11 cellular contexts compared by ENCODE assay signal in genomic region chr12:57839996-57840395, GRCh38. TPM values are rescaled to one million over a fixed set of nuclear protein-coding genes. Genes with fewer than 3 reads are reported as not detected.
DNase-seq lines count a peak whose midpoint lies in the region; ATAC-seq and TF ChIP-seq lines count a peak whose summit lies in the region.
"Had no signal": no experiment of that assay in that cellular context is flagged by ENCODE, and none has a peak within 500 bp of the region (broad histone marks: within the 10 kb centered on the region; RNA-seq: fewer than 3 reads in every experiment).

No MANE protein-coding gene starts in this region.

- no peaks in the 10 kb centered on the region for H3K27me3 ChIP-seq in mesenchymal stem cell (ENCODE audit: control insufficient read depth in 1 of 2, insufficient read depth in 1 of 2, low read length in 2 of 2)

- H3K27ac Mint-ChIP-seq in activated naive CD4-positive, alpha-beta T cell treated with anti-CD3 and anti-CD28 coated beads, Interleukin-2, amount 50 U/mL, for 24 hours = peak overlapping the region; percentile 91
- H3K27ac Mint-ChIP-seq in activated naive CD4-positive, alpha-beta T cell treated with anti-CD3 and anti-CD28 coated beads, Interleukin-2, amount 50 U/mL, for 72 hours = peak overlapping the region; percentile 65 to 81
- H3K27ac Mint-ChIP-seq in type B pancreatic cell = peak overlapping the region; percentile 13

- no peak overlapping the region for H4K8ac ChIP-seq in mesenchymal stem cell (ENCODE audit: low read length)

- H3K36me3 ChIP-seq in mesenchymal stem cell (ENCODE audit: control insufficient read depth in 1 of 2, insufficient read depth in 2 of 2, low read depth in 1 of 2, low read length in 2 of 2) = peaks cover 2 to 23% of the 10 kb centered on the region in 2 experiments

- peak overlapping the region in 1 of 2 experiments; percentile 43 for H3K23ac ChIP-seq in mesenchymal stem cell (ENCODE audit: low read length in 2 of 2)

- TF ChIP-seq CTCF in type B pancreatic cell (conservative IDR thresholded peaks at IDR 0.05) = no peak

- H3K9me3 Mint-ChIP-seq in activated naive CD4-positive, alpha-beta T cell treated with anti-CD3 and anti-CD28 coated beads, Interleukin-2, amount 50 U/mL, for 24 hours = no peaks in the 10 kb centered on the region
- H3K9me3 Mint-ChIP-seq in activated naive CD4-positive, alpha-beta T cell treated with anti-CD3 and anti-CD28 coated beads, Interleukin-2, amount 50 U/mL, for 72 hours = no peaks in the 10 kb centered on the region
- no peaks in the 10 kb centered on the region for H3K9me3 Mint-ChIP-seq in type B pancreatic cell

- H3K4me2 ChIP-seq in mesenchymal stem cell (ENCODE audit: low read length, poor library complexity, severe bottlenecking) = no peak overlapping the region

- peak overlapping the region; percentile 24 for H2AK5ac ChIP-seq in mesenchymal stem cell (ENCODE audit: low read length, severe bottlenecking)

- peak overlapping the region; percentile 57 for H3K4me3 Mint-ChIP-seq in activated naive CD4-positive, alpha-beta T cell treated with anti-CD3 and anti-CD28 coated beads, Interleukin-2, amount 50 U/mL, for 24 hours
- no peak overlapping the region for H3K4me3 Mint-ChIP-seq in type B pancreatic cell

- H3K18ac ChIP-seq in mesenchymal stem cell (ENCODE audit: low read depth in 1 of 2, low read length in 2 of 2) = no peak overlapping the region

- H3K36me3 Mint-ChIP-seq in activated naive CD4-positive, alpha-beta T cell treated with anti-CD3 and anti-CD28 coated beads, Interleukin-2, amount 50 U/mL, for 24 hours = no peaks in the 10 kb centered on the region
- no peaks in the 10 kb centered on the region for H3K36me3 Mint-ChIP-seq in activated naive CD4-positive, alpha-beta T cell treated with anti-CD3 and anti-CD28 coated beads, Interleukin-2, amount 50 U/mL, for 72 hours
- H3K36me3 Mint-ChIP-seq in type B pancreatic cell = peaks cover 7% of the 10 kb centered on the region

- DNase-seq in activated naive CD4-positive, alpha-beta T cell treated with Interleukin-2 at 50 U/mL for 16 hours = no peak
- DNase-seq in activated naive CD4-positive, alpha-beta T cell treated with anti-CD3 and anti-CD28 coated beads, Interleukin-2, amount 50 U/mL, for 72 hours (ENCODE audit: low spot score in 2 of 2) = no peak
- DNase-seq in mesenchymal stem cell (no peak), type B pancreatic cell (ENCODE audit: extremely low spot score, unreplicated experiment) (no peak), NCI-H2107 (lab: John Stamatoyannopoulos, UW) (no peak), globus pallidus (ENCODE audit: low spot score) (no peak), nucleus accumbens (lab: John Stamatoyannopoulos, UW) (no peak)
- DNase-seq: H7, hypothalamus, NCI-H748 treated with DMSO at 0.1 percent for 48 hours had no signal

- H4K91ac ChIP-seq in mesenchymal stem cell (ENCODE audit: low read length) = no peak overlapping the region

- ATAC-seq in activated naive CD4-positive, alpha-beta T cell treated with anti-CD3 and anti-CD28 coated beads, Interleukin-2, amount 50 U/mL, for 72 hours = no peak

- H3K27me3 Mint-ChIP-seq in activated naive CD4-positive, alpha-beta T cell treated with anti-CD3 and anti-CD28 coated beads, Interleukin-2, amount 50 U/mL, for 24 hours = no peaks in the 10 kb centered on the region
- H3K27me3 Mint-ChIP-seq in type B pancreatic cell = no peaks in the 10 kb centered on the region

- peak overlapping the region; percentile 19 for H3K9ac ChIP-seq in mesenchymal stem cell (ENCODE audit: low read length)

- WGBS in mesenchymal stem cell = 89% methylated on average over 5 of the region's 5 CpGs

- no peak overlapping the region for H2BK12ac ChIP-seq in mesenchymal stem cell (ENCODE audit: low read length in 2 of 2)

- H3K4me1 ChIP-seq in mesenchymal stem cell (ENCODE audit: control insufficient read depth, insufficient read depth, low read depth, low read length) = peaks cover 58% of the 10 kb centered on the region

- no peak overlapping the region for H3K27ac ChIP-seq in mesenchymal stem cell (ENCODE audit: low read length, poor library complexity, severe bottlenecking)

- H3K14ac ChIP-seq in mesenchymal stem cell (ENCODE audit: low read length in 2 of 2) = peak overlapping the region in 1 of 2 experiments; percentile 79

- H2BK120ac ChIP-seq in mesenchymal stem cell (ENCODE audit: low read depth, low read length) = no peak overlapping the region

- H2AFZ ChIP-seq in mesenchymal stem cell (ENCODE audit: low read depth, low read length) = no peak overlapping the region

- H3K4me3 ChIP-seq in mesenchymal stem cell (ENCODE audit: insufficient read depth in 1 of 2, low read depth in 1 of 2, low read length in 2 of 2) = peak overlapping the region in 1 of 2 experiments; percentile 22

- H3K4ac ChIP-seq in mesenchymal stem cell (ENCODE audit: low read depth in 1 of 2, low read length in 2 of 2) = no peak overlapping the region

- H2BK15ac ChIP-seq in mesenchymal stem cell (ENCODE audit: low read depth, poor library complexity, severe bottlenecking) = no peak overlapping the region

- no peaks in the 10 kb centered on the region for H3K79me1 ChIP-seq in mesenchymal stem cell (replicated peaks; ENCODE audit: low read length, poor library complexity, severe bottlenecking)

- H3K9me3 ChIP-seq in mesenchymal stem cell (ENCODE audit: control insufficient read depth, low read length) = no peaks in the 10 kb centered on the region

- peaks cover 93% of the 10 kb centered on the region for H3K4me1 Mint-ChIP-seq in activated naive CD4-positive, alpha-beta T cell treated with anti-CD3 and anti-CD28 coated beads, Interleukin-2, amount 50 U/mL, for 24 hours
- peaks cover 87% of the 10 kb centered on the region for H3K4me1 Mint-ChIP-seq in type B pancreatic cell (ENCODE audit: unreplicated experiment)

- H2BK5ac ChIP-seq in mesenchymal stem cell (ENCODE audit: low read depth, low read length, poor library complexity, severe bottlenecking) = no peak overlapping the region

RNA-seq across cellular contexts. Expression of gene CTDSP2, which starts 6.5 kb away (rescaled TPM):
- total RNA-seq in activated naive CD4-positive, alpha-beta T cell treated with anti-CD3 and anti-CD28 coated beads, Interleukin-2, amount 50 U/mL, for 72 hours = 100 to 1,000 TPM in 1 of 2 donors, 10 to 100 TPM in 1; 76.3 to 103 TPM
- 136 TPM for polyA plus RNA-seq in mesenchymal stem cell (2013, experiment 1 of 2)
- 129 TPM for polyA plus RNA-seq in mesenchymal stem cell (2013, experiment 2 of 2)
- 135 and 183 TPM in 2 replicates for total RNA-seq in type B pancreatic cell (ENCODE audit: low replicate concordance)

RNA-seq across cellular contexts. Expression of gene AVIL, which starts 21.5 kb away (rescaled TPM):
- total RNA-seq in activated naive CD4-positive, alpha-beta T cell treated with anti-CD3 and anti-CD28 coated beads, Interleukin-2, amount 50 U/mL, for 72 hours = 1 to 10 TPM in 1 of 2 donors, under 1 TPM in 1; 0.23 to 3.1 TPM
- 1.6 TPM for polyA plus RNA-seq in mesenchymal stem cell (2013, experiment 1 of 2)
- polyA plus RNA-seq in mesenchymal stem cell (2013, experiment 2 of 2) = 1.8 TPM
- total RNA-seq in type B pancreatic cell (ENCODE audit: low replicate concordance) = 4.9 and 6.6 TPM in 2 replicates

RNA-seq across cellular contexts. Expression of gene TSFM, which starts 57.4 kb away (rescaled TPM):
- total RNA-seq in activated naive CD4-positive, alpha-beta T cell treated with anti-CD3 and anti-CD28 coated beads, Interleukin-2, amount 50 U/mL, for 72 hours = 10 to 100 TPM; 35.9 to 50.2 TPM
- polyA plus RNA-seq in mesenchymal stem cell (2013, experiment 1 of 2) = 24.5 TPM
- 25.4 TPM for polyA plus RNA-seq in mesenchymal stem cell (2013, experiment 2 of 2)
- 30.4 and 33.0 TPM in 2 replicates for total RNA-seq in type B pancreatic cell (ENCODE audit: low replicate concordance)

Comparison
In these comparisons a context has a peak if more than half of its experiments do, and no peak if none do; other contexts are left out.
1. H3K27ac Mint-ChIP-seq: peak in every context shown above with its lines; median percentile 91 in activated naive CD4-positive, alpha-beta T cell treated with anti-CD3 and anti-CD28 coated beads, Interleukin-2, amount 50 U/mL, for 24 hours; 73 in activated naive CD4-positive, alpha-beta T cell treated with anti-CD3 and anti-CD28 coated beads, Interleukin-2, amount 50 U/mL, for 72 hours; 13 in type B pancreatic cell.